9 cellular contexts compared by ENCODE assay signal in genomic region chr12:100207311-100207710, GRCh38. TPM values are rescaled to one million over a fixed set of nuclear protein-coding genes. Genes with fewer than 3 reads are reported as not detected.
"Had no signal": no experiment of that assay in that cellular context is flagged by ENCODE, and none has a peak within 500 bp of the region (broad histone marks: within the 10 kb centered on the region; RNA-seq: fewer than 3 reads in every experiment).

No MANE protein-coding gene starts in this region.

- H2AFZ ChIP-seq: GM23248 had no signal

- FAIRE-seq: HTR-8/SVneo had no signal

- H3K4me3 ChIP-seq: GM23248, HAP-1 had no signal

- H3K9ac ChIP-seq: GM23248 had no signal

- ATAC-seq: HCT116 had no signal

- H3K27ac ChIP-seq: GM23248, HL-60 had no signal

- DNase-seq: GM23248, GOT3, H7, HFFc6, KG1 had no signal

- H3K4me1 ChIP-seq: HAP-1 had no signal

- H3K9me3 ChIP-seq: HAP-1 had no signal

RNA-seq across cellular contexts. Expression of gene DEPDC4, which starts 59.6 kb away (rescaled TPM):
- total RNA-seq: GM23248 had no signal
